Comparison of ENCODE assay signal across 33 cellular contexts in the genomic region with DNA sequence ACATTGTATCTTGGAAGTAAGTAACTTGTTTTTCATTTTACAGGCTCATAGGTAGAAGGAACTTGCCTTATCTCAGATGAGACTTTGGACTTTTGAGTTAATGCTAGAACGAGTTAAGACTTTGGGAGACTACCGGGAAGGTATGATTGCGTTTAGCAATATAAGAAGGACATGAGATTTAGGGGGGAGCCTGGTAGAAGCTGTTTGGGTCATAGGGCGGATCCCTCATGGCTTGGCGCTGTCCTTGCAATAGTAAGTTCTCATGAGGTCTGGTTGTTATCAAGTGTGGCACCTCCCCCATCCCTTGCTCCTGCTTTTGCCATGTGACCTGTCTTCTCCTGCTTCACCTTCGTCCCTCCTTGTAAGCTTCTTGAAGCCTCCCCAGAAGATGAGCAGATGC.
"Had no signal": no experiment of that assay in that cellular context is flagged by ENCODE, and none has a peak within 500 bp of the region (broad histone marks: within the 10 kb centered on the region; RNA-seq: fewer than 3 reads in every experiment).

No MANE protein-coding gene starts in this region.

- H3K4me3 ChIP-seq: adrenal gland, body of pancreas, cardiac muscle cell, esophagus squamous epithelium had no signal

- DNase-seq: activated B cell treated with CpG ODN at 0.5 μM for 24 hours; activated CD4-positive, alpha-beta T cell treated with anti-CD3 and anti-CD28 coated beads for 48 hours; activated CD4-positive, alpha-beta T cell treated with anti-CD3 and anti-CD28 coated beads, Interleukin-2, amount 50 U/mL, for 1 hour; activated CD4-positive, alpha-beta T cell treated with anti-CD3 and anti-CD28 coated beads, Interleukin-2, amount 50 U/mL, for 48 hours; activated CD8-positive, alpha-beta memory T cell treated with anti-CD3 and anti-CD28 coated beads, Interleukin-2, amount 50 U/mL, for 48 hours; activated CD8-positive, alpha-beta T cell treated with anti-CD3 and anti-CD28 coated beads for 36 hours; activated effector memory CD4-positive, alpha-beta T cell treated with Interleukin-2 at 50 U/mL for 16 hours; activated gamma-delta T cell treated with Interleukin-2 at 50 U/mL for 16 hours; activated naive CD4-positive, alpha-beta T cell treated with anti-CD3 and anti-CD28 coated beads for 36 hours; activated naive CD8-positive, alpha-beta T cell treated with anti-CD3 and anti-CD28 coated beads for 36 hours; activated naive CD8-positive, alpha-beta T cell treated with anti-CD3 and anti-CD28 coated beads, Interleukin-2, amount 50 U/mL, for 24 hours; activated T-cell treated with anti-CD3 and anti-CD28 coated beads, Interleukin-2, amount 50 U/mL, for 4 hours; adrenal gland; amygdala; aorta; body of pancreas; cortex of kidney; dermis blood vessel endothelial cell; effector CD4-positive, alpha-beta T cell; effector memory CD8-positive, alpha-beta T cell; erythroblast; esophagus squamous epithelium; foreskin melanocyte; head of caudate nucleus; T-helper 1 cell; T-helper 17 cell; T1000; WERI-Rb-1 had no signal

- H3K4me3 Mint-ChIP-seq: activated B cell treated with CpG ODN at 0.5 μM for 24 hours; activated CD8-positive, alpha-beta T cell treated with anti-CD3 and anti-CD28 coated beads for 36 hours; activated naive CD4-positive, alpha-beta T cell treated with anti-CD3 and anti-CD28 coated beads for 36 hours; activated naive CD4-positive, alpha-beta T cell treated with anti-CD3 and anti-CD28 coated beads, Interleukin-2, amount 50 U/mL, for 24 hours; activated naive CD8-positive, alpha-beta T cell treated with anti-CD3 and anti-CD28 coated beads for 36 hours; activated naive CD8-positive, alpha-beta T cell treated with anti-CD3 and anti-CD28 coated beads, Interleukin-2, amount 50 U/mL, for 24 hours; activated T-cell treated with anti-CD3 and anti-CD28 coated beads, Interleukin-2, amount 50 U/mL, for 4 hours; activated T-helper 17 cell treated with anti-CD3 and anti-CD28 coated beads, Interleukin-2, amount 50 U/mL, for 72 hours; central memory CD8-positive, alpha-beta T cell; effector memory CD8-positive, alpha-beta T cell; T-helper 17 cell; T-helper 2 cell treated with Interferon-gamma antibody and Interleukin-4, amounts not matched to agents 5 μg/mL and 100 μg/mL, for 36 hours had no signal

- H3K27me3 Mint-ChIP-seq: activated CD8-positive, alpha-beta T cell treated with anti-CD3 and anti-CD28 coated beads for 36 hours; activated naive CD8-positive, alpha-beta T cell treated with anti-CD3 and anti-CD28 coated beads, Interleukin-2, amount 50 U/mL, for 24 hours; central memory CD8-positive, alpha-beta T cell; T-helper 17 cell had no signal

- H3K4me1 ChIP-seq: adrenal gland, body of pancreas had no signal

- H3K27ac Mint-ChIP-seq: activated B cell treated with CpG ODN at 0.5 μM for 24 hours; activated CD8-positive, alpha-beta T cell treated with anti-CD3 and anti-CD28 coated beads for 36 hours; activated naive CD4-positive, alpha-beta T cell treated with anti-CD3 and anti-CD28 coated beads for 36 hours; activated naive CD4-positive, alpha-beta T cell treated with anti-CD3 and anti-CD28 coated beads, Interleukin-2, amount 50 U/mL, for 24 hours; activated naive CD8-positive, alpha-beta T cell treated with anti-CD3 and anti-CD28 coated beads for 36 hours; activated naive CD8-positive, alpha-beta T cell treated with anti-CD3 and anti-CD28 coated beads, Interleukin-2, amount 50 U/mL, for 24 hours; activated T-helper 17 cell treated with anti-CD3 and anti-CD28 coated beads, Interleukin-2, amount 50 U/mL, for 72 hours; effector memory CD8-positive, alpha-beta T cell; T-helper 17 cell; T-helper 2 cell treated with Interferon-gamma antibody and Interleukin-4, amounts not matched to agents 5 μg/mL and 100 μg/mL, for 36 hours had no signal

- H3K36me3 ChIP-seq: adrenal gland, cardiac muscle cell, esophagus squamous epithelium, WERI-Rb-1 had no signal

- H3K27ac ChIP-seq: adrenal gland, body of pancreas, cardiac muscle cell, esophagus squamous epithelium, WERI-Rb-1 had no signal

- H3K4me1 Mint-ChIP-seq: activated B cell treated with CpG ODN at 0.5 μM for 24 hours; activated naive CD4-positive, alpha-beta T cell treated with anti-CD3 and anti-CD28 coated beads, Interleukin-2, amount 50 U/mL, for 24 hours; activated naive CD8-positive, alpha-beta T cell treated with anti-CD3 and anti-CD28 coated beads for 36 hours; activated naive CD8-positive, alpha-beta T cell treated with anti-CD3 and anti-CD28 coated beads, Interleukin-2, amount 50 U/mL, for 24 hours; central memory CD8-positive, alpha-beta T cell; T-helper 17 cell had no signal

- H3K9me3 ChIP-seq: adrenal gland, body of pancreas, esophagus squamous epithelium had no signal

- H3K27me3 ChIP-seq: adrenal gland, body of pancreas, cardiac muscle cell, esophagus squamous epithelium had no signal

- H3K36me3 Mint-ChIP-seq: activated naive CD4-positive, alpha-beta T cell treated with anti-CD3 and anti-CD28 coated beads, Interleukin-2, amount 50 U/mL, for 24 hours; activated naive CD8-positive, alpha-beta T cell treated with anti-CD3 and anti-CD28 coated beads for 36 hours had no signal

- H3K9me3 Mint-ChIP-seq: activated CD8-positive, alpha-beta T cell treated with anti-CD3 and anti-CD28 coated beads for 36 hours; activated naive CD4-positive, alpha-beta T cell treated with anti-CD3 and anti-CD28 coated beads for 36 hours; activated naive CD8-positive, alpha-beta T cell treated with anti-CD3 and anti-CD28 coated beads, Interleukin-2, amount 50 U/mL, for 24 hours; activated T-cell treated with anti-CD3 and anti-CD28 coated beads, Interleukin-2, amount 50 U/mL, for 4 hours; activated T-helper 17 cell treated with anti-CD3 and anti-CD28 coated beads, Interleukin-2, amount 50 U/mL, for 72 hours; central memory CD8-positive, alpha-beta T cell; effector memory CD8-positive, alpha-beta T cell; T-helper 2 cell treated with Interferon-gamma antibody and Interleukin-4, amounts not matched to agents 5 μg/mL and 100 μg/mL, for 36 hours had no signal
